In genomic region chr2:106599540-106599939, GRCh38 we compare ENCODE assay signal across 32 cellular contexts.
"Had no signal": no experiment of that assay in that cellular context is flagged by ENCODE, and none has a peak within 500 bp of the region (broad histone marks: within the 10 kb centered on the region; RNA-seq: fewer than 3 reads in every experiment).

No MANE protein-coding gene starts in this region.

- FAIRE-seq: bronchial epithelial cell had no signal

- ATAC-seq: activated CD8-positive, alpha-beta T cell treated with anti-CD3 and anti-CD28 coated beads for 36 hours; activated naive CD4-positive, alpha-beta T cell treated with anti-CD3 and anti-CD28 coated beads, Interleukin-2, amount 50 U/mL, for 72 hours; activated T-cell treated with anti-CD3 and anti-CD28 coated beads, Interleukin-2, amount 50 U/mL, for 4 hours; activated T-cell treated with anti-CD3 and anti-CD28 coated beads, Interleukin-2, amount 50 U/mL, for 72 hours; activated T-helper 17 cell treated with anti-CD3 and anti-CD28 coated beads, Interleukin-2, amount 50 U/mL, for 72 hours had no signal

- H3K36me3 ChIP-seq: adrenal gland, ascending aorta, cardiac muscle cell had no signal

- H3K27ac ChIP-seq: adrenal gland, ascending aorta, cardiac muscle cell, VCaP had no signal

- H3K9me3 ChIP-seq: adrenal gland, ascending aorta had no signal

- DNase-seq: activated B cell treated with CpG ODN at 0.5 μM for 24 hours; activated CD4-positive, alpha-beta memory T cell treated with anti-CD3 and anti-CD28 coated beads for 36 hours; activated CD4-positive, alpha-beta T cell treated with anti-CD3 and anti-CD28 coated beads for 4 hours; activated CD4-positive, alpha-beta T cell treated with anti-CD3 and anti-CD28 coated beads, Interleukin-2, amount 10 ng/mL, durations not matched to agents 24 days and 14 days; activated CD4-positive, alpha-beta T cell treated with anti-CD3 and anti-CD28 coated beads, Interleukin-2, amount 50 U/mL, for 1 hour; activated CD4-positive, alpha-beta T cell treated with anti-CD3 and anti-CD28 coated beads, Interleukin-2, amount 50 U/mL, for 4 hours; activated CD4-positive, CD25-positive, alpha-beta regulatory T cell treated with anti-CD3 and anti-CD28 coated beads, Interleukin-2, amount 50 U/mL, for 72 hours; activated CD8-positive, alpha-beta memory T cell treated with anti-CD3 and anti-CD28 coated beads, Interleukin-2, amount 50 U/mL, for 4 hours; activated CD8-positive, alpha-beta T cell treated with anti-CD3 and anti-CD28 coated beads for 36 hours; activated effector memory CD4-positive, alpha-beta T cell treated with anti-CD3 and anti-CD28 coated beads, Interleukin-2, amount 50 U/mL, for 16 hours; activated gamma-delta T cell treated with Interleukin-2 at 50 U/mL for 16 hours; activated naive CD4-positive, alpha-beta T cell; activated naive CD4-positive, alpha-beta T cell treated with anti-CD3 and anti-CD28 coated beads for 36 hours; activated naive CD4-positive, alpha-beta T cell treated with anti-CD3 and anti-CD28 coated beads, Interleukin-2, amount 50 U/mL, for 16 hours; activated naive CD8-positive, alpha-beta T cell treated with anti-CD3 and anti-CD28 coated beads for 36 hours; activated T-cell treated with anti-CD3 and anti-CD28 coated beads for 4 hours; activated T-cell treated with anti-CD3 and anti-CD28 coated beads, Interleukin-2, amount 50 U/mL, for 1 hour; activated T-cell treated with anti-CD3 and anti-CD28 coated beads, Interleukin-2, amount 50 U/mL, for 4 hours; activated T-cell treated with anti-CD3 and anti-CD28 coated beads, Interleukin-2, amount 50 U/mL, for 72 hours; adrenal gland; amniotic stem cell; caudate nucleus; cerebellar nuclear complex; T-helper 1 cell; T-helper 2 cell; T-helper 9 cell had no signal

- H3K4me3 ChIP-seq: adrenal gland, ascending aorta, cardiac muscle cell had no signal

- H3K4me1 ChIP-seq: adrenal gland, ascending aorta had no signal

- H3K27me3 ChIP-seq: adrenal gland, ascending aorta, cardiac muscle cell had no signal
